In genomic region chr16:1495281-1496262, GRCh38 we compare ENCODE assay signal across 17 cellular contexts. TPM values are rescaled to one million over a fixed set of nuclear protein-coding genes. Genes with fewer than 3 reads are reported as not detected.
A peak's percentile ranks its signal among the peaks of the same experiment; 100 is the strongest.
DNase-seq lines count a peak whose midpoint lies in the region; ATAC-seq and TF ChIP-seq lines count a peak whose summit lies in the region.
"Had no signal": no experiment of that assay in that cellular context is flagged by ENCODE, and none has a peak within 500 bp of the region (broad histone marks: within the 10 kb centered on the region; RNA-seq: fewer than 3 reads in every experiment).

No MANE protein-coding gene starts in this region.

- no peak overlapping the region for H2AK5ac ChIP-seq in neuronal stem cell (ENCODE audit: low read depth, low read length)

- no peak overlapping the region for H2BK12ac ChIP-seq in neuronal stem cell (ENCODE audit: low read length)

- no peak overlapping the region for H2AFZ ChIP-seq in neuronal stem cell (ENCODE audit: low read length)

- CTCF ChIA-PET in activated CD4-positive, alpha-beta T cell treated with anti-CD3 and anti-CD28 coated beads, Interleukin-2, amount 10 ng/mL, durations not matched to agents 7 days and 5 days (lab: Charles Lee), result interaction anchor here (0.9 kb wide), 1 partner anchor 210 kb away, joined by 3 read pairs; the partner anchor contains the start of gene MAPK8IP3
- CTCF ChIA-PET in A673 (lab: Charles Lee), result no interaction called here

- WGBS in neuronal stem cell (ENCODE audit: extremely low coverage in 2 of 2, insufficient read length in 2 of 2, insufficient replicate concordance in 1 of 2), 2 donors, result no CpG with 5 or more reads among the region's 61 CpGs

- H3K4me3 Mint-ChIP-seq in activated CD4-positive, alpha-beta T cell treated with anti-CD3 and anti-CD28 coated beads, Interleukin-2, amount 10 ng/mL, durations not matched to agents 7 days and 5 days, result peak overlapping the region; percentile 35
- H3K4me3 Mint-ChIP-seq in activated T-helper 2 cell treated with anti-CD3 and anti-CD28 coated beads, Interferon-gamma antibody, Interleukin-2, Interleukin-4, amounts not matched to agents 10 μg/mL and 5 μg/mL and 100 μg/mL, durations not matched to agents 14 hours and 24 hours and 36 hours (ENCODE audit: low read depth), result peak overlapping the region; percentile 39
- H3K4me3 Mint-ChIP-seq: dendritic cell treated with granulocyte-macrophage colony-stimulating factor and Interleukin-4, amounts not matched to agents 40 ng/mL and 50 ng/mL, for 4 days had no signal

- H3K4ac ChIP-seq in neuronal stem cell (ENCODE audit: low read length), result no peak overlapping the region

- H3K4me3 ChIP-seq in GM06990 (replicated peaks; ENCODE audit: low read depth, low read length) (no peak overlapping the region), neuronal stem cell (ENCODE audit: low read length in 2 of 2) (no peak overlapping the region), A673 (ENCODE audit: low read depth, low read length, poor library complexity, severe bottlenecking) (no peak overlapping the region)
- H3K4me3 ChIP-seq: A549 had no signal

- H3K18ac ChIP-seq in neuronal stem cell (ENCODE audit: low read length), result no peak overlapping the region

- no peak overlapping the region for H2BK5ac ChIP-seq in neuronal stem cell (ENCODE audit: low read length)

- H3K27ac Mint-ChIP-seq in activated CD4-positive, alpha-beta T cell treated with anti-CD3 and anti-CD28 coated beads, Interleukin-2, amount 10 ng/mL, durations not matched to agents 7 days and 5 days, result no peak overlapping the region
- no peak overlapping the region for H3K27ac Mint-ChIP-seq in activated T-helper 2 cell treated with anti-CD3 and anti-CD28 coated beads, Interferon-gamma antibody, Interleukin-2, Interleukin-4, amounts not matched to agents 10 μg/mL and 5 μg/mL and 100 μg/mL, durations not matched to agents 14 hours and 24 hours and 36 hours
- H3K27ac Mint-ChIP-seq: dendritic cell treated with granulocyte-macrophage colony-stimulating factor and Interleukin-4, amounts not matched to agents 40 ng/mL and 50 ng/mL, for 4 days had no signal

- peak overlapping the region; percentile 3 for H3K9ac ChIP-seq in neuronal stem cell (ENCODE audit: low read depth, low read length, poor library complexity)

- no peaks in the 10 kb centered on the region for H3K27me3 Mint-ChIP-seq in activated CD4-positive, alpha-beta T cell treated with anti-CD3 and anti-CD28 coated beads, Interleukin-2, amount 10 ng/mL, durations not matched to agents 7 days and 5 days
- H3K27me3 Mint-ChIP-seq in activated T-helper 2 cell treated with anti-CD3 and anti-CD28 coated beads, Interferon-gamma antibody, Interleukin-2, Interleukin-4, amounts not matched to agents 10 μg/mL and 5 μg/mL and 100 μg/mL, durations not matched to agents 14 hours and 24 hours and 36 hours (ENCODE audit: low read depth), result no peaks in the 10 kb centered on the region
- H3K27me3 Mint-ChIP-seq: dendritic cell treated with granulocyte-macrophage colony-stimulating factor and Interleukin-4, amounts not matched to agents 40 ng/mL and 50 ng/mL, for 4 days had no signal

- BruUV-seq in A673 (replicated peaks; lab: Mats Ljungman, UMichigan), result no TSS peak

- TF ChIP-seq CTCF in GM06990 (IDR thresholded peaks at IDR 0.05; ENCODE audit: insufficient read depth, low read length, poor library complexity, severe bottlenecking), result no peak
- TF ChIP-seq CTCF in A673 (conservative IDR thresholded peaks at IDR 0.05; ENCODE audit: low read depth, low read length), result no peak

- H3K4me1 ChIP-seq in neuronal stem cell (ENCODE audit: control insufficient read depth in 2 of 2, insufficient read depth in 1 of 2, low read depth in 1 of 2, low read length in 2 of 2) (peaks cover 10 to 11% of the 10 kb centered on the region in 2 donors), A673 (ENCODE audit: insufficient read depth, low read length, poor library complexity, severe bottlenecking) (peaks cover 3% of the 10 kb centered on the region)

- peaks cover 25% of the 10 kb centered on the region for H3K79me1 ChIP-seq in neuronal stem cell (ENCODE audit: low read depth, low read length)

- H2BK120ac ChIP-seq in neuronal stem cell (ENCODE audit: low read depth, low read length), result no peak overlapping the region

- POLR2A ChIA-PET in activated CD4-positive, alpha-beta T cell treated with anti-CD3 and anti-CD28 coated beads, Interleukin-2, amount 10 ng/mL, durations not matched to agents 7 days and 5 days (lab: Charles Lee), result no interaction called here
- POLR2A ChIA-PET in A673 (lab: Charles Lee; ENCODE audit: low non-redundant PET), result no interaction called here

- no peak for ATAC-seq in HG03139 (IDR thresholded peaks at IDR 0.05; ENCODE audit: unreplicated experiment)

- H3K27ac ChIP-seq in neuronal stem cell (replicated peaks; ENCODE audit: low read length) (no peak overlapping the region), A673 (ENCODE audit: low read depth, low read length, poor library complexity, severe bottlenecking) (no peak overlapping the region)
- H3K27ac ChIP-seq: A549, suprapubic skin had no signal

- DNase-seq in activated CD4-positive, alpha-beta T cell treated with anti-CD3 and anti-CD28 coated beads, Interleukin-2, amount 10 ng/mL, durations not matched to agents 7 days and 5 days, result no peak
- no peak for DNase-seq in activated CD4-positive, alpha-beta T cell treated with anti-CD3 and anti-CD28 coated beads, Interleukin-2, amount 50 U/mL, for 1 hour
- DNase-seq in GM06990 (ENCODE audit: extremely low read depth, insufficient read length) (peak; percentile 9), neuronal stem cell (ENCODE audit: low spot score) (no peak), retina (no peak), A673 (ENCODE audit: low spot score) (no peak)
- DNase-seq in activated T-helper 2 cell treated with anti-CD3 and anti-CD28 coated beads, Interferon-gamma antibody, Interleukin-2, Interleukin-4, amounts not matched to agents 10 μg/mL and 5 μg/mL and 100 μg/mL, durations not matched to agents 14 hours and 24 hours and 36 hours (ENCODE audit: low spot score), result no peak
- DNase-seq: activated T-cell treated with anti-CD3 and anti-CD28 coated beads, Interleukin-2, amount 50 U/mL, for 1 hour; Caco-2; erythroblast; islet precursor cell; NCI-H510A treated with DMSO at 0.1 percent for 48 hours had no signal

- H3K27me3 ChIP-seq in GM06990 (replicated peaks; ENCODE audit: control insufficient read depth, insufficient read depth, low read length), result no peaks in the 10 kb centered on the region
- H3K27me3 ChIP-seq in neuronal stem cell (ENCODE audit: control insufficient read depth in 3 of 3, insufficient read depth in 3 of 3, low read depth in 1 of 3, low read length in 3 of 3), result no peaks in the 10 kb centered on the region
- H3K27me3 ChIP-seq in A673 (replicated peaks; ENCODE audit: insufficient read depth, low read depth, low read length, poor library complexity), result no peaks in the 10 kb centered on the region
- H3K27me3 ChIP-seq: suprapubic skin had no signal

- no peaks in the 10 kb centered on the region for H3K9me3 ChIP-seq in neuronal stem cell (replicated peaks in 1 of 2; ENCODE audit: control insufficient read depth in 2 of 2, insufficient read depth in 1 of 2, low read depth in 1 of 2, low read length in 2 of 2)
- no peaks in the 10 kb centered on the region for H3K9me3 ChIP-seq in A673 (ENCODE audit: low read depth, low read length, poor library complexity, severe bottlenecking)
- H3K9me3 ChIP-seq: A549, Caco-2, suprapubic skin had no signal

- H4K91ac ChIP-seq in neuronal stem cell (ENCODE audit: low read depth, low read length, poor library complexity), result no peak overlapping the region

- no peak overlapping the region for H2BK15ac ChIP-seq in neuronal stem cell (ENCODE audit: low read length)

- intact Hi-C loops in activated T-helper 2 cell treated with anti-CD3 and anti-CD28 coated beads, Interferon-gamma antibody, Interleukin-2, Interleukin-4, amounts not matched to agents 10 μg/mL and 5 μg/mL and 100 μg/mL, durations not matched to agents 14 hours and 24 hours and 36 hours (cut with micrococcal nuclease), result no loop called here
- intact Hi-C loops in A673 (cut with micrococcal nuclease; ENCODE audit: unreplicated experiment), result no loop called here

- H3K14ac ChIP-seq in neuronal stem cell (ENCODE audit: low read length), result no peak overlapping the region

- no peak overlapping the region for H3K4me2 ChIP-seq in neuronal stem cell (ENCODE audit: insufficient read depth, low read length, poor library complexity, severe bottlenecking)

- peaks cover 2% of the 10 kb centered on the region for H3K36me3 Mint-ChIP-seq in activated CD4-positive, alpha-beta T cell treated with anti-CD3 and anti-CD28 coated beads, Interleukin-2, amount 10 ng/mL, durations not matched to agents 7 days and 5 days (ENCODE audit: low read depth)
- H3K36me3 Mint-ChIP-seq in activated T-helper 2 cell treated with anti-CD3 and anti-CD28 coated beads, Interferon-gamma antibody, Interleukin-2, Interleukin-4, amounts not matched to agents 10 μg/mL and 5 μg/mL and 100 μg/mL, durations not matched to agents 14 hours and 24 hours and 36 hours (ENCODE audit: low read depth), result peaks cover 13% of the 10 kb centered on the region

- H4K8ac ChIP-seq in neuronal stem cell (ENCODE audit: low read depth, low read length), result no peak overlapping the region

- H3K36me3 ChIP-seq in GM06990 (ENCODE audit: control insufficient read depth, insufficient read depth, low read length), result peaks cover 17% of the 10 kb centered on the region
- peaks cover 33 to 64% of the 10 kb centered on the region in 2 donors for H3K36me3 ChIP-seq in neuronal stem cell (replicated peaks in 1 of 2; ENCODE audit: control insufficient read depth in 2 of 2, insufficient read depth in 2 of 2, low read length in 2 of 2)
- H3K36me3 ChIP-seq in A673 (ENCODE audit: insufficient read depth, low read length, poor library complexity, severe bottlenecking), result peaks cover 14% of the 10 kb centered on the region

- H3K9me3 Mint-ChIP-seq in activated CD4-positive, alpha-beta T cell treated with anti-CD3 and anti-CD28 coated beads, Interleukin-2, amount 10 ng/mL, durations not matched to agents 7 days and 5 days, result no peaks in the 10 kb centered on the region
- H3K9me3 Mint-ChIP-seq in activated T-helper 2 cell treated with anti-CD3 and anti-CD28 coated beads, Interferon-gamma antibody, Interleukin-2, Interleukin-4, amounts not matched to agents 10 μg/mL and 5 μg/mL and 100 μg/mL, durations not matched to agents 14 hours and 24 hours and 36 hours, result no peaks in the 10 kb centered on the region
- H3K9me3 Mint-ChIP-seq: dendritic cell treated with granulocyte-macrophage colony-stimulating factor and Interleukin-4, amounts not matched to agents 40 ng/mL and 50 ng/mL, for 4 days had no signal

- H3K23ac ChIP-seq in neuronal stem cell (ENCODE audit: low read depth, low read length, poor library complexity), result peak overlapping the region; percentile 65

- peaks cover 12% of the 10 kb centered on the region for H3K4me1 Mint-ChIP-seq in activated CD4-positive, alpha-beta T cell treated with anti-CD3 and anti-CD28 coated beads, Interleukin-2, amount 10 ng/mL, durations not matched to agents 7 days and 5 days
- H3K4me1 Mint-ChIP-seq in activated T-helper 2 cell treated with anti-CD3 and anti-CD28 coated beads, Interferon-gamma antibody, Interleukin-2, Interleukin-4, amounts not matched to agents 10 μg/mL and 5 μg/mL and 100 μg/mL, durations not matched to agents 14 hours and 24 hours and 36 hours (ENCODE audit: low read depth), result peaks cover 10% of the 10 kb centered on the region

RNA-seq across cellular contexts. Expression of gene TELO2, which starts 2.4 kb away (rescaled TPM):
- total RNA-seq in activated CD4-positive, alpha-beta T cell treated with anti-CD3 and anti-CD28 coated beads, Interleukin-2, amount 10 ng/mL, durations not matched to agents 7 days and 5 days, result 10 to 100 TPM; 49.1 to 65.5 TPM
- 72.6 and 74.8 TPM in 2 replicates for total RNA-seq in activated T-helper 2 cell treated with anti-CD3 and anti-CD28 coated beads, Interferon-gamma antibody, Interleukin-2, Interleukin-4, amounts not matched to agents 10 μg/mL and 5 μg/mL and 100 μg/mL, durations not matched to agents 14 hours and 24 hours and 36 hours
- polyA plus RNA-seq in neuronal stem cell (2013, experiment 1 of 2), result 17.1 TPM
- polyA plus RNA-seq in neuronal stem cell (2013, experiment 2 of 2), result 16.7 TPM
- total RNA-seq in A673 (2021), result 62.9 and 67.0 TPM in 2 replicates

RNA-seq across cellular contexts. Expression of gene PTX4, which starts 6.8 kb away (rescaled TPM):
- total RNA-seq in activated CD4-positive, alpha-beta T cell treated with anti-CD3 and anti-CD28 coated beads, Interleukin-2, amount 10 ng/mL, durations not matched to agents 7 days and 5 days, result not detected
- not detected in 2 replicates for total RNA-seq in activated T-helper 2 cell treated with anti-CD3 and anti-CD28 coated beads, Interferon-gamma antibody, Interleukin-2, Interleukin-4, amounts not matched to agents 10 μg/mL and 5 μg/mL and 100 μg/mL, durations not matched to agents 14 hours and 24 hours and 36 hours
- not detected for polyA plus RNA-seq in neuronal stem cell (2013, experiment 1 of 2)
- not detected for polyA plus RNA-seq in neuronal stem cell (2013, experiment 2 of 2)
- total RNA-seq in A673 (2021), result not detected in 2 replicates
- total RNA-seq: Caco-2, OCI-LY7, suprapubic skin had no signal
- polyA plus RNA-seq: A549 had no signal

RNA-seq across cellular contexts. Expression of gene CLCN7, which starts 20.7 kb away (rescaled TPM):
- 10 to 100 TPM; 58.3 to 64.0 TPM for total RNA-seq in activated CD4-positive, alpha-beta T cell treated with anti-CD3 and anti-CD28 coated beads, Interleukin-2, amount 10 ng/mL, durations not matched to agents 7 days and 5 days
- total RNA-seq in activated T-helper 2 cell treated with anti-CD3 and anti-CD28 coated beads, Interferon-gamma antibody, Interleukin-2, Interleukin-4, amounts not matched to agents 10 μg/mL and 5 μg/mL and 100 μg/mL, durations not matched to agents 14 hours and 24 hours and 36 hours, result 52.2 and 54.3 TPM in 2 replicates
- 32.7 TPM for polyA plus RNA-seq in neuronal stem cell (2013, experiment 1 of 2)
- 28.0 TPM for polyA plus RNA-seq in neuronal stem cell (2013, experiment 2 of 2)
- total RNA-seq in A673 (2021), result 82.2 and 89.3 TPM in 2 replicates

RNA-seq across cellular contexts. Expression of gene TMEM204, which starts 37.9 kb away (rescaled TPM):
- total RNA-seq in activated CD4-positive, alpha-beta T cell treated with anti-CD3 and anti-CD28 coated beads, Interleukin-2, amount 10 ng/mL, durations not matched to agents 7 days and 5 days, result 10 to 100 TPM; 60.6 to 73.5 TPM
- total RNA-seq in activated T-helper 2 cell treated with anti-CD3 and anti-CD28 coated beads, Interferon-gamma antibody, Interleukin-2, Interleukin-4, amounts not matched to agents 10 μg/mL and 5 μg/mL and 100 μg/mL, durations not matched to agents 14 hours and 24 hours and 36 hours, result 17.2 and 17.8 TPM in 2 replicates
- not detected for polyA plus RNA-seq in neuronal stem cell (2013, experiment 1 of 2)
- not detected for polyA plus RNA-seq in neuronal stem cell (2013, experiment 2 of 2)
- not detected in 2 replicates for total RNA-seq in A673 (2021)
- total RNA-seq: Caco-2, OCI-LY7 had no signal
- polyA plus RNA-seq: A549 had no signal

RNA-seq across cellular contexts. Expression of gene CCDC154, which starts 51.2 kb away (rescaled TPM):
- 1 to 10 TPM; 1.9 to 2.7 TPM for total RNA-seq in activated CD4-positive, alpha-beta T cell treated with anti-CD3 and anti-CD28 coated beads, Interleukin-2, amount 10 ng/mL, durations not matched to agents 7 days and 5 days
- 0.80 and 1.2 TPM in 2 replicates for total RNA-seq in activated T-helper 2 cell treated with anti-CD3 and anti-CD28 coated beads, Interferon-gamma antibody, Interleukin-2, Interleukin-4, amounts not matched to agents 10 μg/mL and 5 μg/mL and 100 μg/mL, durations not matched to agents 14 hours and 24 hours and 36 hours
- 0.86 TPM for polyA plus RNA-seq in neuronal stem cell (2013, experiment 1 of 2)
- polyA plus RNA-seq in neuronal stem cell (2013, experiment 2 of 2), result 1.2 TPM
- 1.2 and 1.6 TPM in 2 replicates for total RNA-seq in A673 (2021)
